11 cellular contexts compared by ENCODE assay signal in genomic region chr4:16231570-16232252, GRCh38. TPM values are rescaled to one million over a fixed set of nuclear protein-coding genes. Genes with fewer than 3 reads are reported as not detected.
A peak's percentile ranks its signal among the peaks of the same experiment; 100 is the strongest.
DNase-seq lines count a peak whose midpoint lies in the region; ATAC-seq and TF ChIP-seq lines count a peak whose summit lies in the region.
"Had no signal": no experiment of that assay in that cellular context is flagged by ENCODE, and none has a peak within 500 bp of the region (broad histone marks: within the 10 kb centered on the region; RNA-seq: fewer than 3 reads in every experiment).

No MANE protein-coding gene starts in this region.

- no peak overlapping the region for H3K27ac ChIP-seq in suprapubic skin
- no peak overlapping the region for H3K27ac ChIP-seq in neural progenitor cell

- peaks cover 46% of the 10 kb centered on the region for H3K4me1 Mint-ChIP-seq in activated T-cell treated with anti-CD3 and anti-CD28 coated beads, Interleukin-2, amount 50 U/mL, for 72 hours (ENCODE audit: low read depth)
- H3K4me1 Mint-ChIP-seq in activated T-cell treated with anti-CD3 and anti-CD28 coated beads, Interleukin-2, amount 50 U/mL, for 4 hours (ENCODE audit: low read depth) = peaks cover 35% of the 10 kb centered on the region
- peaks cover 10% of the 10 kb centered on the region for H3K4me1 Mint-ChIP-seq in activated T-helper 17 cell treated with anti-CD3 and anti-CD28 coated beads, Interleukin-2, amount 50 U/mL, for 72 hours
- H3K4me1 Mint-ChIP-seq in naive thymus-derived CD8-positive, alpha-beta T cell = peaks cover 7 to 55% (median 24%) of the 10 kb centered on the region in 4 donors
- peaks cover 14% of the 10 kb centered on the region for H3K4me1 Mint-ChIP-seq in neural progenitor cell

- no peak for DNase-seq in activated T-cell treated with anti-CD3 and anti-CD28 coated beads, Interleukin-2, amount 50 U/mL, for 72 hours
- no peak for DNase-seq in activated T-cell treated with anti-CD3 and anti-CD28 coated beads, Interleukin-2, amount 50 U/mL, for 4 hours
- DNase-seq in foreskin melanocyte = peak; percentile 3
- DNase-seq in suprapubic skin (ENCODE audit: low spot score in 2 of 2) = no peak
- no peak for DNase-seq in naive thymus-derived CD8-positive, alpha-beta T cell
- DNase-seq in inferior parietal cortex (ENCODE audit: extremely low spot score) = no peak
- no peak for DNase-seq in neural progenitor cell (ENCODE audit: low spot score)
- DNase-seq: NCI-H1694 treated with DMSO at 0.1 percent for 48 hours, T-helper 17 cell had no signal

- H3K27ac Mint-ChIP-seq in activated T-cell treated with anti-CD3 and anti-CD28 coated beads, Interleukin-2, amount 50 U/mL, for 72 hours = peak overlapping the region; percentile 22
- H3K27ac Mint-ChIP-seq in activated T-helper 17 cell treated with anti-CD3 and anti-CD28 coated beads, Interleukin-2, amount 50 U/mL, for 72 hours = peak overlapping the region; percentile 44
- peak overlapping the region in 3 of 10 donors; percentile 40 to 63 (median 55) for H3K27ac Mint-ChIP-seq in naive thymus-derived CD8-positive, alpha-beta T cell
- H3K27ac Mint-ChIP-seq in neural progenitor cell = no peak overlapping the region
- H3K27ac Mint-ChIP-seq: T-helper 17 cell had no signal

- H3F3A ChIP-seq in neural progenitor cell (ENCODE audit: low read depth) = peaks cover 12% of the 10 kb centered on the region

- peaks cover 10% of the 10 kb centered on the region for H3K27me3 Mint-ChIP-seq in activated T-cell treated with anti-CD3 and anti-CD28 coated beads, Interleukin-2, amount 50 U/mL, for 72 hours (ENCODE audit: low read depth)
- no peaks in the 10 kb centered on the region for H3K27me3 Mint-ChIP-seq in activated T-cell treated with anti-CD3 and anti-CD28 coated beads, Interleukin-2, amount 50 U/mL, for 4 hours (ENCODE audit: low read depth)
- H3K27me3 Mint-ChIP-seq in activated T-helper 17 cell treated with anti-CD3 and anti-CD28 coated beads, Interleukin-2, amount 50 U/mL, for 72 hours = no peaks in the 10 kb centered on the region
- no peaks in the 10 kb centered on the region for H3K27me3 Mint-ChIP-seq in naive thymus-derived CD8-positive, alpha-beta T cell
- H3K27me3 Mint-ChIP-seq in neural progenitor cell (ENCODE audit: insufficient read depth, low read depth) = no peaks in the 10 kb centered on the region
- H3K27me3 Mint-ChIP-seq: central memory CD8-positive, alpha-beta T cell; T-helper 17 cell had no signal

- no peak overlapping the region for H2AFZ ChIP-seq in neural progenitor cell (replicated peaks)

- no peak for TF ChIP-seq POLR2A in suprapubic skin (IDR thresholded peaks at IDR 0.05)

- H3K27me3 ChIP-seq in suprapubic skin (no peaks in the 10 kb centered on the region), neural progenitor cell (no peaks in the 10 kb centered on the region)

- peak overlapping the region; percentile 59 to 71 for H3K4me3 Mint-ChIP-seq in activated T-cell treated with anti-CD3 and anti-CD28 coated beads, Interleukin-2, amount 50 U/mL, for 72 hours
- H3K4me3 Mint-ChIP-seq in activated T-cell treated with anti-CD3 and anti-CD28 coated beads, Interleukin-2, amount 50 U/mL, for 4 hours = no peak overlapping the region
- peak overlapping the region; percentile 40 for H3K4me3 Mint-ChIP-seq in activated T-helper 17 cell treated with anti-CD3 and anti-CD28 coated beads, Interleukin-2, amount 50 U/mL, for 72 hours
- peak overlapping the region in 1 of 10 donors; percentile 54 for H3K4me3 Mint-ChIP-seq in naive thymus-derived CD8-positive, alpha-beta T cell
- no peak overlapping the region for H3K4me3 Mint-ChIP-seq in neural progenitor cell
- H3K4me3 Mint-ChIP-seq: central memory CD8-positive, alpha-beta T cell; T-helper 17 cell had no signal

- H3K9ac ChIP-seq in neural progenitor cell = no peak overlapping the region

- TF ChIP-seq EP300 in suprapubic skin (IDR thresholded peaks at IDR 0.05) = no peak

- 39% methylated on average over 4 of the region's 4 CpGs for WGBS in suprapubic skin

- H3K4me3 ChIP-seq in suprapubic skin (peak overlapping the region; percentile 22), neural progenitor cell (no peak overlapping the region)

- no peak for ATAC-seq in activated T-cell treated with anti-CD3 and anti-CD28 coated beads, Interleukin-2, amount 50 U/mL, for 72 hours (replicated peaks in 1 of 2)
- ATAC-seq in activated T-cell treated with anti-CD3 and anti-CD28 coated beads, Interleukin-2, amount 50 U/mL, for 4 hours = no peak
- ATAC-seq in activated T-helper 17 cell treated with anti-CD3 and anti-CD28 coated beads, Interleukin-2, amount 50 U/mL, for 72 hours (replicated peaks) = no peak
- ATAC-seq in naive thymus-derived CD8-positive, alpha-beta T cell = no peak
- ATAC-seq: T-helper 17 cell had no signal

- no peak overlapping the region for H3K4me2 ChIP-seq in neural progenitor cell

- H3K79me2 ChIP-seq in neural progenitor cell (ENCODE audit: low read depth) = peaks cover 21% of the 10 kb centered on the region

- H4K20me1 ChIP-seq in neural progenitor cell (ENCODE audit: low read depth) = peaks cover 16% of the 10 kb centered on the region

- no peaks in the 10 kb centered on the region for H3K9me3 Mint-ChIP-seq in activated T-cell treated with anti-CD3 and anti-CD28 coated beads, Interleukin-2, amount 50 U/mL, for 72 hours
- no peaks in the 10 kb centered on the region for H3K9me3 Mint-ChIP-seq in activated T-cell treated with anti-CD3 and anti-CD28 coated beads, Interleukin-2, amount 50 U/mL, for 4 hours
- H3K9me3 Mint-ChIP-seq in activated T-helper 17 cell treated with anti-CD3 and anti-CD28 coated beads, Interleukin-2, amount 50 U/mL, for 72 hours = no peaks in the 10 kb centered on the region
- H3K9me3 Mint-ChIP-seq in naive thymus-derived CD8-positive, alpha-beta T cell = no peaks in the 10 kb centered on the region
- no peaks in the 10 kb centered on the region for H3K9me3 Mint-ChIP-seq in neural progenitor cell
- H3K9me3 Mint-ChIP-seq: central memory CD8-positive, alpha-beta T cell had no signal

- no peak for TF ChIP-seq CTCF in suprapubic skin (IDR thresholded peaks at IDR 0.05)
- TF ChIP-seq CTCF in neural progenitor cell (IDR thresholded peaks at IDR 0.05) = no peak

- H3K36me3 ChIP-seq in suprapubic skin (no peaks in the 10 kb centered on the region), neural progenitor cell (no peaks in the 10 kb centered on the region)

- no peaks in the 10 kb centered on the region for H3K9me3 ChIP-seq in suprapubic skin
- H3K9me3 ChIP-seq in neural progenitor cell (ENCODE audit: low read depth) = no peaks in the 10 kb centered on the region

- peaks cover 19% of the 10 kb centered on the region for H3K4me1 ChIP-seq in suprapubic skin
- peaks cover 4% of the 10 kb centered on the region for H3K4me1 ChIP-seq in neural progenitor cell

- H3K36me3 Mint-ChIP-seq in activated T-cell treated with anti-CD3 and anti-CD28 coated beads, Interleukin-2, amount 50 U/mL, for 72 hours (ENCODE audit: insufficient read depth in 2 of 2) = peaks cover 1% of the 10 kb centered on the region in 2 donors
- no peaks in the 10 kb centered on the region for H3K36me3 Mint-ChIP-seq in activated T-cell treated with anti-CD3 and anti-CD28 coated beads, Interleukin-2, amount 50 U/mL, for 4 hours (ENCODE audit: insufficient read depth)
- H3K36me3 Mint-ChIP-seq in activated T-helper 17 cell treated with anti-CD3 and anti-CD28 coated beads, Interleukin-2, amount 50 U/mL, for 72 hours (ENCODE audit: low read depth) = no peaks in the 10 kb centered on the region
- H3K36me3 Mint-ChIP-seq in naive thymus-derived CD8-positive, alpha-beta T cell = no peaks in the 10 kb centered on the region
- H3K36me3 Mint-ChIP-seq in neural progenitor cell = peaks cover 4% of the 10 kb centered on the region

- POLR2A ChIA-PET in naive thymus-derived CD8-positive, alpha-beta T cell (lab: Charles Lee) = no interaction called here

RNA-seq across cellular contexts. Expression of gene TAPT1, which starts 5.4 kb away (rescaled TPM):
- 10 to 100 TPM; 58.6 to 65.3 TPM for total RNA-seq in activated T-cell treated with anti-CD3 and anti-CD28 coated beads, Interleukin-2, amount 50 U/mL, for 72 hours
- total RNA-seq in activated T-cell treated with anti-CD3 and anti-CD28 coated beads, Interleukin-2, amount 50 U/mL, for 4 hours = 10 to 100 TPM; 16.4 to 20.4 (median 16.7) TPM
- 10 to 100 TPM; 27.4 to 31.0 TPM for total RNA-seq in activated T-helper 17 cell treated with anti-CD3 and anti-CD28 coated beads, Interleukin-2, amount 50 U/mL, for 72 hours
- 10 to 100 TPM; 15.3 to 57.2 (median 23.7) TPM for total RNA-seq in suprapubic skin
- 10 to 100 TPM; 74.1 to 75.0 TPM for total RNA-seq in naive thymus-derived CD8-positive, alpha-beta T cell
- polyA plus RNA-seq in naive thymus-derived CD8-positive, alpha-beta T cell = 10 to 100 TPM; 15.7 to 26.3 (median 26.1) TPM
- 16.4 and 18.9 TPM in 2 replicates for total RNA-seq in neural progenitor cell (ENCODE audit: low replicate concordance)

Comparison
In these comparisons a context has a peak if more than half of its experiments do, and no peak if none do; other contexts are left out.
1. H3K4me3 Mint-ChIP-seq: peak in activated T-cell treated with anti-CD3 and anti-CD28 coated beads, Interleukin-2, amount 50 U/mL, for 72 hours (2 of 2) and activated T-helper 17 cell treated with anti-CD3 and anti-CD28 coated beads, Interleukin-2, amount 50 U/mL, for 72 hours (single experiment); none in activated T-cell treated with anti-CD3 and anti-CD28 coated beads, Interleukin-2, amount 50 U/mL, for 4 hours (single experiment) and neural progenitor cell (single experiment).